ENCODE assay signal across 11 cellular contexts in the genomic region with DNA sequence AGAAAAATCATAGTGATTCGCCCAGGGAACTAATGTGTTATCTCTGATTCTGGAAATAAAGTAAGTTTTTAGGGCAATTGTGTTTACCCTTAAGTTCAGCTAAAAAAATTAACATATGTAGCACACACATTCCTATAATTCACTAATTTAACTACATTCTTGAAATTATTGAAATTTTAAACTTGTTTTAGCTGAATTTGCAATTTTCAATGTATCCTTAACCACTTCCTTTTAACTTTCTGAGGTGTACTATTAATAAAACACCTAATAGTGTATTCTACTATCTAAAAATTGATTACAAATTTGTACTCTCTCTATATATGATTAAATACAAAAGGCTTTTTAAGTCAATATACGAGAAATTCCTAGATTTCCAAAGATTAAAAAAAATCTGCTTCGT. TPM values are rescaled to one million over a fixed set of nuclear protein-coding genes. Genes with fewer than 3 reads are reported as not detected.
DNase-seq lines count a peak whose midpoint lies in the region; ATAC-seq, FAIRE-seq and TF ChIP-seq lines count a peak whose summit lies in the region.
"Had no signal": no experiment of that assay in that cellular context is flagged by ENCODE, and none has a peak within 500 bp of the region (broad histone marks: within the 10 kb centered on the region; RNA-seq: fewer than 3 reads in every experiment).

No MANE protein-coding gene starts in this region.

- TF ChIP-seq RAD21 in A549 (conservative IDR thresholded peaks at IDR 0.05 in 1 of 2, IDR thresholded peaks at IDR 0.05 in 1 of 2) = no peak

- no peak for FAIRE-seq in A549 (lab: Jason Lieb, UNC)

- ATAC-seq in A549 = no peak
- ATAC-seq in RWPE2 (ENCODE audit: low read depth) = no peak

- CTCF ChIA-PET in A549 (lab: Yijun Ruan, JAX) = no interaction called here

- DNase-seq in A549 (ENCODE audit: low read depth in 1 of 2, low spot score in 1 of 2) = no peak
- no peak for DNase-seq in RWPE2 (ENCODE audit: low spot score)
- no peak for DNase-seq in foreskin fibroblast
- DNase-seq in stimulated activated CD4-positive, alpha-beta T cell treated with anti-CD3 and anti-CD28 coated beads, Interleukin-2, amount 100 ng/mL, for 48 hours = no peak
- no peak for DNase-seq in tibial artery
- no peak for DNase-seq in activated CD4-positive, CD25-positive, alpha-beta regulatory T cell treated with anti-CD3 and anti-CD28 coated beads, Interleukin-2, amount 50 U/mL, for 72 hours
- no peak for DNase-seq in posterior cingulate gyrus
- DNase-seq: esophagus squamous epithelium; SHP77; stimulated activated CD4-positive, alpha-beta T cell treated with anti-CD3 and anti-CD28 coated beads, Interleukin-15, amount 100 ng/mL, for 24 hours had no signal

- intact Hi-C loops in tibial artery (cut with DNase I; ENCODE audit: low total_unique reads) = no loop called here
- intact Hi-C loops in posterior cingulate gyrus (cut with DNase I) = no loop called here

- no peak for TF ChIP-seq CTCF in A549 (IDR thresholded peaks at IDR 0.05)
- TF ChIP-seq CTCF in DOHH2 (IDR thresholded peaks at IDR 0.05; ENCODE audit: low read depth, low read length, poor library complexity, severe bottlenecking) = no peak
- no peak for TF ChIP-seq CTCF in RWPE2 (IDR thresholded peaks at IDR 0.05; ENCODE audit: poor library complexity, severe bottlenecking)
- no peak for TF ChIP-seq CTCF in foreskin fibroblast (IDR thresholded peaks at IDR 0.05; ENCODE audit: low read depth, low read length)
- TF ChIP-seq CTCF in tibial artery (IDR thresholded peaks at IDR 0.05) = no peak

- H3K27me3 ChIP-seq in DOHH2 (ENCODE audit: control insufficient read depth, low read length) (no peaks in the 10 kb centered on the region), RWPE2 (ENCODE audit: insufficient read depth, poor library complexity, severe bottlenecking) (no peaks in the 10 kb centered on the region), tibial artery (no peaks in the 10 kb centered on the region)
- H3K27me3 ChIP-seq: esophagus squamous epithelium had no signal

- no peaks in the 10 kb centered on the region for H3K9me2 ChIP-seq in DOHH2 (replicated peaks; ENCODE audit: control insufficient read depth, low read length)

- peaks cover 2% of the 10 kb centered on the region; the same call in 1 of the 2 replicates for H4K20me1 ChIP-seq in DOHH2 (ENCODE audit: control insufficient read depth, insufficient read depth, low read depth, low read length)

- WGBS in A549 (ENCODE audit: missing lambda C conversion rate) = 67% methylated on average over 3 of the region's 3 CpGs

- H3K4me1 ChIP-seq in A549 = peaks cover 27% of the 10 kb centered on the region
- peaks cover 23% of the 10 kb centered on the region for H3K4me1 ChIP-seq in DOHH2 (ENCODE audit: control insufficient read depth, low read length)
- peaks cover 15% of the 10 kb centered on the region for H3K4me1 ChIP-seq in RWPE2 (ENCODE audit: insufficient read depth, poor library complexity, severe bottlenecking)
- peaks cover 0 to 51% (median 24%) of the 10 kb centered on the region in 4 donors for H3K4me1 ChIP-seq in tibial artery

- no peak for TF ChIP-seq EP300 in A549 (IDR thresholded peaks at IDR 0.05)

- peaks cover 93% of the 10 kb centered on the region for H3K79me2 ChIP-seq in DOHH2 (ENCODE audit: control insufficient read depth, low read length)

- H3K36me3 ChIP-seq in DOHH2 (ENCODE audit: control insufficient read depth, low read length) (peaks cover 7% of the 10 kb centered on the region), RWPE2 (ENCODE audit: low read depth) (peaks cover 8% of the 10 kb centered on the region; the same call in 1 of the 2 replicates), tibial artery (no peaks in the 10 kb centered on the region)
- H3K36me3 ChIP-seq: esophagus squamous epithelium had no signal

- H3K9me3 ChIP-seq in A549 = no peaks in the 10 kb centered on the region
- no peaks in the 10 kb centered on the region for H3K9me3 ChIP-seq in DOHH2 (ENCODE audit: control insufficient read depth, insufficient read depth, low read length)
- no peaks in the 10 kb centered on the region for H3K9me3 ChIP-seq in RWPE2 (ENCODE audit: severe bottlenecking)
- no peaks in the 10 kb centered on the region for H3K9me3 ChIP-seq in tibial artery
- H3K9me3 ChIP-seq: esophagus squamous epithelium had no signal

- H3K4me2 ChIP-seq in A549 (peak overlapping the region; percentile 93), DOHH2 (ENCODE audit: low read length) (peak overlapping the region; percentile 80)

- no peak for TF ChIP-seq POLR2A in A549 (IDR thresholded peaks at IDR 0.05; ENCODE audit: low read length)

- no peaks in the 10 kb centered on the region for H3F3A ChIP-seq in DOHH2 (ENCODE audit: control insufficient read depth, insufficient read depth)

- H3K4me3 ChIP-seq in A549 = no peak overlapping the region
- H3K4me3 ChIP-seq in DOHH2 (ENCODE audit: low read length) = peak overlapping the region; percentile 96
- no peak overlapping the region for H3K4me3 ChIP-seq in RWPE2 (ENCODE audit: severe bottlenecking)
- H3K4me3 ChIP-seq in foreskin fibroblast (ENCODE audit: low read depth in 1 of 2, low read length in 2 of 2) = peak overlapping the region; percentile 70 to 94
- peak overlapping the region in 1 of 2 donors; percentile 79 for H3K4me3 ChIP-seq in tibial artery

- POLR2A ChIA-PET in A549 (lab: Yijun Ruan, JAX) = no interaction called here

- no peak overlapping the region for H3K27ac ChIP-seq in A549
- H3K27ac ChIP-seq in DOHH2 (ENCODE audit: low read depth, low read length) = no peak overlapping the region
- H3K27ac ChIP-seq in RWPE2 (ENCODE audit: poor library complexity, severe bottlenecking) = peak overlapping the region; percentile 62
- H3K27ac ChIP-seq in tibial artery = peak overlapping the region in 1 of 2 donors; percentile 80

TF ChIP-seq in A549, 52 proteins besides CTCF, POLR2A, EP300 and RAD21:
- no peak for TF ChIP-seq SREBF2 (IDR thresholded peaks at IDR 0.05)
- no peak for TF ChIP-seq KDM5A (IDR thresholded peaks at IDR 0.05)
- TF ChIP-seq MAFK (IDR thresholded peaks at IDR 0.05; ENCODE audit: partially characterized antibody) = peak; percentile 82
- TF ChIP-seq, protein P1, sequence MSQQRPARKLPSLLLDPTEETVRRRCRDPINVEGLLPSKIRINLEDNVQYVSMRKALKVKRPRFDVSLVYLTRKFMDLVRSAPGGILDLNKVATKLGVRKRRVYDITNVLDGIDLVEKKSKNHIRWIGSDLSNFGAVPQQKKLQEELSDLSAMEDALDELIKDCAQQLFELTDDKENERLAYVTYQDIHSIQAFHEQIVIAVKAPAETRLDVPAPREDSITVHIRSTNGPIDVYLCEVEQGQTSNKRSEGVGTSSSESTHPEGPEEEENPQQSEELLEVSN (IDR thresholded peaks at IDR 0.05; ENCODE audit: borderline replicate concordance, low read depth) = no peak
- TF ChIP-seq, protein P2, sequence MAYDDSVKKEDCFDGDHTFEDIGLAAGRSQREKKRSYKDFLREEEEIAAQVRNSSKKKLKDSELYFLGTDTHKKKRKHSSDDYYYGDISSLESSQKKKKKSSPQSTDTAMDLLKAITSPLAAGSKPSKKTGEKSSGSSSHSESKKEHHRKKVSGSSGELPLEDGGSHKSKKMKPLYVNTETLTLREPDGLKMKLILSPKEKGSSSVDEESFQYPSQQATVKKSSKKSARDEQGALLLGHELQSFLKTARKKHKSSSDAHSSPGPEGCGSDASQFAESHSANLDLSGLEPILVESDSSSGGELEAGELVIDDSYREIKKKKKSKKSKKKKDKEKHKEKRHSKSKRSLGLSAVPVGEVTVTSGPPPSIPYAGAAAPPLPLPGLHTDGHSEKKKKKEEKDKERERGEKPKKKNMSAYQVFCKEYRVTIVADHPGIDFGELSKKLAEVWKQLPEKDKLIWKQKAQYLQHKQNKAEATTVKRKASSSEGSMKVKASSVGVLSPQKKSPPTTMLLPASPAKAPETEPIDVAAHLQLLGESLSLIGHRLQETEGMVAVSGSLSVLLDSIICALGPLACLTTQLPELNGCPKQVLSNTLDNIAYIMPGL (CRISPR knock-in tag; IDR thresholded peaks at IDR 0.05; ENCODE audit: borderline replicate concordance) = no peak
- no peak for TF ChIP-seq SMC3 (IDR thresholded peaks at IDR 0.05)
- no peak for TF ChIP-seq JUN (IDR thresholded peaks at IDR 0.05)
- TF ChIP-seq ELK1 (IDR thresholded peaks at IDR 0.05; ENCODE audit: low read depth, low read length) = no peak
- TF ChIP-seq TP53 (CRISPR knock-in tag; IDR thresholded peaks at IDR 0.05) = no peak
TF ChIP-seq in A549: peak in this region for 1.

RNA-seq across cellular contexts. Expression of gene KLHL28, which starts 2.2 kb away (rescaled TPM):
- polyA plus RNA-seq in A549 (2011; rRNA removed) (8.3 and 10.0 TPM in 2 replicates), A549 (2017; fragmentation: RNase III; extraction: RNeasy Plus Mini Kit Qiagen cat#74134 plus additional on column Dnase treatment) (3.1 to 3.4 TPM (median 3.4 TPM) in 3 replicates)
- 1.7 and 1.8 TPM in 2 replicates for polyA plus RNA-seq in A549 (2012; cell fraction: cytosol; rRNA removed)
- polyA plus RNA-seq in A549 (2012; cell fraction: nucleus; rRNA removed) = 1.5 and 3.2 TPM in 2 replicates
- 18.7 and 19.9 TPM in 2 replicates for polyA minus RNA-seq in A549 (2011; rRNA and poly(A)+ RNA removed)

RNA-seq across cellular contexts. Expression of gene TOGARAM1, which starts 2.5 kb away (rescaled TPM):
- polyA plus RNA-seq in A549 (2011; rRNA removed) (17.6 and 18.9 TPM in 2 replicates), A549 (2017; fragmentation: RNase III; extraction: RNeasy Plus Mini Kit Qiagen cat#74134 plus additional on column Dnase treatment) (6.7 to 8.4 TPM (median 7.6 TPM) in 3 replicates)
- 2.6 and 2.7 TPM in 2 replicates for polyA plus RNA-seq in A549 (2012; cell fraction: cytosol; rRNA removed)
- polyA plus RNA-seq in A549 (2012; cell fraction: nucleus; rRNA removed) = 2.4 TPM in 2 replicates
- polyA minus RNA-seq in A549 (2011; rRNA and poly(A)+ RNA removed) = 23.1 and 25.1 TPM in 2 replicates

Comparison
In these comparisons a context has a peak if more than half of its experiments do, and no peak if none do; other contexts are left out.
1. H3K4me3 ChIP-seq: peak in DOHH2 (single experiment) and foreskin fibroblast (2 of 2); none in A549 (single experiment) and RWPE2 (single experiment).